ENCODE assay signal across 1 cellular context in genomic region chr2:241900251-241901017, GRCh38.
TF ChIP-seq lines count a peak whose summit lies in the region.

No MANE protein-coding gene starts in this region.

TF ChIP-seq in H1, 55 proteins besides CTCF, POLR2A, EP300 and RAD21:
- TF ChIP-seq JUN (IDR thresholded peaks at IDR 0.05; ENCODE audit: low read depth, low read length) (no peak), SIX5 (IDR thresholded peaks at IDR 0.05; ENCODE audit: low read depth, low read length) (no peak), HDAC2 (IDR thresholded peaks at IDR 0.05; ENCODE audit: borderline replicate concordance in 1 of 2, low read depth in 2 of 2, low read length in 2 of 2) (no peak), TAF1 (IDR thresholded peaks at IDR 0.05; ENCODE audit: low read depth, low read length) (no peak), SUZ12 (IDR thresholded peaks at IDR 0.05; ENCODE audit: low read length) (no peak), RXRA (IDR thresholded peaks at IDR 0.05; ENCODE audit: insufficient read depth, low read depth, low read length) (no peak), CREB1 (IDR thresholded peaks at IDR 0.05) (no peak), CHD1 (IDR thresholded peaks at IDR 0.05; ENCODE audit: low read depth, low read length) (no peak), CHD2 (IDR thresholded peaks at IDR 0.05; ENCODE audit: low read length) (no peak)
TF ChIP-seq in H1: peak in this region for 0.
